22 cellular contexts compared by ENCODE assay signal in the genomic region with DNA sequence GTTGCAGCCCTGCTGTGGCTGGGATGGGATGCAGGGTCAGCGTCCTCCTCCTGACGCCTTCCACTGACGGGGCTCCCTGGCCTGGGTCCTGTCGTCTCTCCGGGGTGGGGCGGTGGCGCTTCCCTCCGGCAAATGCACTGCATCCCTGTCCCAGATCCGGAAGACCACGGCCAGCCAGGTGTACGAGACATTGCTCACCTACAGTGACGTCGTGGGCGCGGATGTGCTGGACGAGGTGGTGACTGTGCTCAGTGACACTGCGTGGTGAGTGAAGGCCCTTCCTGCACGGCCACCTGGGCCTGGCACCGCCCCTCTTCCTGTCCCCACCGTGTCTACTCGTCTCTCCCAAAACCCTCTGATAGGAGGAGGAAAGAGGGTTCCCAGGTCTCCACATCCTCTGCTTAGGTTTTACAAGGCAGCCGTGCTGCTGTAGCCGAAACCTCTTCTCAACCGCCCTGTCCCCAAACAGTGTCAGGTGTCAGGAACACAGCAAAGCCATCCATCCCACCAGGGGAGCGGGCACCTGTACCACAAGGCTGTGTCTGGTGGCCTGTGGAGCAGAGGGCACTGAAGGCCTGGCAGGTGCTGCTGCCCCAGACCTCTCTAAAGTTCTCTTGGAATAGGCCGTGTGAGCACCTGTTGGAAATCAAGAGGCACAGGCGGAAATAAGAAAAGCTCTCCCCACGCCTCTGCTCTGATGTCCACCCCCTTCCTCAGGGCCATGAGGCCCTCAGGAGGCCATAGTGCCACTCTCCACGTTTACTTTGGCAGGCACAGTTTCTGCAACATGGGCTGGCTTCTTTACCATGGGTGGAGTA.
A peak's percentile ranks its signal among the peaks of the same experiment; 100 is the strongest.
DNase-seq lines count a peak whose midpoint lies in the region; ATAC-seq and TF ChIP-seq lines count a peak whose summit lies in the region.
"Had no signal": no experiment of that assay in that cellular context is flagged by ENCODE, and none has a peak within 500 bp of the region (broad histone marks: within the 10 kb centered on the region; RNA-seq: fewer than 3 reads in every experiment).

No MANE protein-coding gene starts in this region.

- no peaks in the 10 kb centered on the region for H4K20me1 ChIP-seq in neural cell (ENCODE audit: insufficient read depth)

- peak overlapping the region; percentile 41 for H3K9ac ChIP-seq in neural cell (ENCODE audit: low read length)

- no peaks in the 10 kb centered on the region for H3K79me2 ChIP-seq in neural cell (replicated peaks; ENCODE audit: insufficient read depth, low read length)

- H3K4me3 Mint-ChIP-seq in chondrocyte (ENCODE audit: unreplicated experiment), result no peak overlapping the region
- H3K4me3 Mint-ChIP-seq: activated naive CD4-positive, alpha-beta T cell treated with anti-CD3 and anti-CD28 coated beads, Interleukin-2, amount 50 U/mL, for 24 hours; B cell; dendritic cell treated with granulocyte-macrophage colony-stimulating factor and Interleukin-4, amounts not matched to agents 40 ng/mL and 50 ng/mL, for 4 days; T-helper 17 cell had no signal

- H3K27me3 ChIP-seq in neural cell (ENCODE audit: insufficient read depth, low read depth, low read length) (no peaks in the 10 kb centered on the region), H7 (ENCODE audit: control insufficient read depth, insufficient read depth, low read length) (no peaks in the 10 kb centered on the region)
- H3K27me3 ChIP-seq: brain microvascular endothelial cell had no signal

- no peak overlapping the region for H3K4me2 ChIP-seq in neural cell (ENCODE audit: low read length)

- no peak for TF ChIP-seq RAD21 in neural cell (conservative IDR thresholded peaks at IDR 0.05)

- no peak for TF ChIP-seq CTCF in chondrocyte (IDR thresholded peaks at IDR 0.05)
- no peak for TF ChIP-seq CTCF in neural cell (IDR thresholded peaks at IDR 0.05; ENCODE audit: poor library complexity, severe bottlenecking)

- H3F3A ChIP-seq in neural cell (ENCODE audit: insufficient read depth, low read length, poor library complexity, severe bottlenecking), result no peaks in the 10 kb centered on the region

- H3K4me1 Mint-ChIP-seq in chondrocyte (ENCODE audit: low read depth), result no peaks in the 10 kb centered on the region
- H3K4me1 Mint-ChIP-seq: activated naive CD4-positive, alpha-beta T cell treated with anti-CD3 and anti-CD28 coated beads, Interleukin-2, amount 50 U/mL, for 24 hours; B cell; IgD-negative memory B cell had no signal

- no peak for ATAC-seq in left cardiac atrium
- ATAC-seq in Right ventricle myocardium inferior, result no peak
- no peak for ATAC-seq in HG03439 (IDR thresholded peaks at IDR 0.05; ENCODE audit: unreplicated experiment)
- ATAC-seq: T-helper 17 cell had no signal

- no peak for TF ChIP-seq EP300 in neural cell (conservative IDR thresholded peaks at IDR 0.05; ENCODE audit: poor library complexity, severe bottlenecking)

- H3K36me3 Mint-ChIP-seq in chondrocyte (ENCODE audit: low read depth), result peaks cover 26% of the 10 kb centered on the region

- H3K27ac ChIP-seq in neural cell (ENCODE audit: low read length), result peak overlapping the region; percentile 70
- H3K27ac ChIP-seq: brain microvascular endothelial cell, skin epidermis had no signal

- H3K36me3 ChIP-seq in neural cell (ENCODE audit: insufficient read depth, low read length) (peaks cover 23% of the 10 kb centered on the region), H7 (replicated peaks; ENCODE audit: control insufficient read depth, insufficient read depth, low read length) (peaks cover 40% of the 10 kb centered on the region)

- H3K27me3 Mint-ChIP-seq in chondrocyte (ENCODE audit: low read depth), result no peaks in the 10 kb centered on the region
- H3K27me3 Mint-ChIP-seq: activated naive CD4-positive, alpha-beta T cell treated with anti-CD3 and anti-CD28 coated beads, Interleukin-2, amount 50 U/mL, for 24 hours; B cell; dendritic cell treated with granulocyte-macrophage colony-stimulating factor and Interleukin-4, amounts not matched to agents 40 ng/mL and 50 ng/mL, for 4 days; IgD-negative memory B cell; T-helper 17 cell had no signal

- peaks cover 6% of the 10 kb centered on the region for H3K9me3 ChIP-seq in neural cell (ENCODE audit: low read length)

- no peak overlapping the region for H2AFZ ChIP-seq in neural cell (ENCODE audit: low read depth, low read length)

- peaks cover 6% of the 10 kb centered on the region for H3K9me3 Mint-ChIP-seq in chondrocyte (ENCODE audit: low read depth)
- H3K9me3 Mint-ChIP-seq: activated naive CD4-positive, alpha-beta T cell treated with anti-CD3 and anti-CD28 coated beads, Interleukin-2, amount 50 U/mL, for 24 hours had no signal

- intact Hi-C loops in left cardiac atrium (cut with DNase I) (no loop called here), Right ventricle myocardium inferior (cut with DNase I) (no loop called here)

- H3K27ac Mint-ChIP-seq in chondrocyte (ENCODE audit: unreplicated experiment), result no peak overlapping the region
- H3K27ac Mint-ChIP-seq: activated naive CD4-positive, alpha-beta T cell treated with anti-CD3 and anti-CD28 coated beads, Interleukin-2, amount 50 U/mL, for 24 hours; B cell; dendritic cell treated with granulocyte-macrophage colony-stimulating factor and Interleukin-4, amounts not matched to agents 40 ng/mL and 50 ng/mL, for 4 days; IgD-negative memory B cell; T-helper 17 cell had no signal

- no peak overlapping the region for H3K4me3 ChIP-seq in neural cell (ENCODE audit: low read length)
- no peak overlapping the region for H3K4me3 ChIP-seq in H7 (ENCODE audit: insufficient read depth, low read depth, low read length)
- H3K4me3 ChIP-seq: skin epidermis had no signal

- H3K9me2 ChIP-seq in neural cell (ENCODE audit: insufficient read depth, low read length), result no peaks in the 10 kb centered on the region

- DNase-seq in left cardiac atrium, result peak; percentile 12
- DNase-seq in Right ventricle myocardium inferior (ENCODE audit: missing footprints), result no peak
- DNase-seq in chondrocyte (ENCODE audit: low spot score), result peak; percentile 80
- no peak for DNase-seq in H7
- no peak for DNase-seq in NCI-H1417 treated with DMSO at 0.1 percent for 48 hours (lab: John Stamatoyannopoulos, UW)
- DNase-seq: activated CD4-positive, CD25-positive, alpha-beta regulatory T cell; brain microvascular endothelial cell; EL; GOT3; MM.1S; NCI-H1694 treated with DMSO at 0.1 percent for 48 hours; NCI-H446; occipital lobe; stimulated activated CD4-positive, alpha-beta T cell treated with anti-CD3 and anti-CD28 coated beads, Interleukin-4, amount 100 ng/mL, for 24 hours had no signal

TF ChIP-seq in neural cell, 6 proteins besides CTCF, POLR2A, EP300 and RAD21:
- TF ChIP-seq MXI1 (conservative IDR thresholded peaks at IDR 0.05; ENCODE audit: poor library complexity, severe bottlenecking) (no peak), POLR2AphosphoS5 (IDR thresholded peaks at IDR 0.05) (no peak), EZH2 (IDR thresholded peaks at IDR 0.05; ENCODE audit: borderline replicate concordance, insufficient read depth, low read length, poor library complexity, severe bottlenecking) (no peak), TAF1 (IDR thresholded peaks at IDR 0.05; ENCODE audit: low read depth) (no peak), SMC3 (conservative IDR thresholded peaks at IDR 0.05; ENCODE audit: poor library complexity) (no peak)
- TF ChIP-seq, protein P1, sequence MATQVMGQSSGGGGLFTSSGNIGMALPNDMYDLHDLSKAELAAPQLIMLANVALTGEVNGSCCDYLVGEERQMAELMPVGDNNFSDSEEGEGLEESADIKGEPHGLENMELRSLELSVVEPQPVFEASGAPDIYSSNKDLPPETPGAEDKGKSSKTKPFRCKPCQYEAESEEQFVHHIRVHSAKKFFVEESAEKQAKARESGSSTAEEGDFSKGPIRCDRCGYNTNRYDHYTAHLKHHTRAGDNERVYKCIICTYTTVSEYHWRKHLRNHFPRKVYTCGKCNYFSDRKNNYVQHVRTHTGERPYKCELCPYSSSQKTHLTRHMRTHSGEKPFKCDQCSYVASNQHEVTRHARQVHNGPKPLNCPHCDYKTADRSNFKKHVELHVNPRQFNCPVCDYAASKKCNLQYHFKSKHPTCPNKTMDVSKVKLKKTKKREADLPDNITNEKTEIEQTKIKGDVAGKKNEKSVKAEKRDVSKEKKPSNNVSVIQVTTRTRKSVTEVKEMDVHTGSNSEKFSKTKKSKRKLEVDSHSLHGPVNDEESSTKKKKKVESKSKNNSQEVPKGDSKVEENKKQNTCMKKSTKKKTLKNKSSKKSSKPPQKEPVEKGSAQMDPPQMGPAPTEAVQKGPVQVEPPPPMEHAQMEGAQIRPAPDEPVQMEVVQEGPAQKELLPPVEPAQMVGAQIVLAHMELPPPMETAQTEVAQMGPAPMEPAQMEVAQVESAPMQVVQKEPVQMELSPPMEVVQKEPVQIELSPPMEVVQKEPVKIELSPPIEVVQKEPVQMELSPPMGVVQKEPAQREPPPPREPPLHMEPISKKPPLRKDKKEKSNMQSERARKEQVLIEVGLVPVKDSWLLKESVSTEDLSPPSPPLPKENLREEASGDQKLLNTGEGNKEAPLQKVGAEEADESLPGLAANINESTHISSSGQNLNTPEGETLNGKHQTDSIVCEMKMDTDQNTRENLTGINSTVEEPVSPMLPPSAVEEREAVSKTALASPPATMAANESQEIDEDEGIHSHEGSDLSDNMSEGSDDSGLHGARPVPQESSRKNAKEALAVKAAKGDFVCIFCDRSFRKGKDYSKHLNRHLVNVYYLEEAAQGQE (IDR thresholded peaks at IDR 0.05; ENCODE audit: borderline replicate concordance), result no peak

Comparison
In these comparisons a context has a peak if more than half of its experiments do, and no peak if none do; other contexts are left out.
1. DNase-seq: peak in left cardiac atrium (single experiment) and chondrocyte (single experiment); none in Right ventricle myocardium inferior (single experiment), H7 (single experiment) and NCI-H1417 treated with DMSO at 0.1 percent for 48 hours (single experiment).